Comparison of ENCODE assay signal across 20 cellular contexts in the genomic region with DNA sequence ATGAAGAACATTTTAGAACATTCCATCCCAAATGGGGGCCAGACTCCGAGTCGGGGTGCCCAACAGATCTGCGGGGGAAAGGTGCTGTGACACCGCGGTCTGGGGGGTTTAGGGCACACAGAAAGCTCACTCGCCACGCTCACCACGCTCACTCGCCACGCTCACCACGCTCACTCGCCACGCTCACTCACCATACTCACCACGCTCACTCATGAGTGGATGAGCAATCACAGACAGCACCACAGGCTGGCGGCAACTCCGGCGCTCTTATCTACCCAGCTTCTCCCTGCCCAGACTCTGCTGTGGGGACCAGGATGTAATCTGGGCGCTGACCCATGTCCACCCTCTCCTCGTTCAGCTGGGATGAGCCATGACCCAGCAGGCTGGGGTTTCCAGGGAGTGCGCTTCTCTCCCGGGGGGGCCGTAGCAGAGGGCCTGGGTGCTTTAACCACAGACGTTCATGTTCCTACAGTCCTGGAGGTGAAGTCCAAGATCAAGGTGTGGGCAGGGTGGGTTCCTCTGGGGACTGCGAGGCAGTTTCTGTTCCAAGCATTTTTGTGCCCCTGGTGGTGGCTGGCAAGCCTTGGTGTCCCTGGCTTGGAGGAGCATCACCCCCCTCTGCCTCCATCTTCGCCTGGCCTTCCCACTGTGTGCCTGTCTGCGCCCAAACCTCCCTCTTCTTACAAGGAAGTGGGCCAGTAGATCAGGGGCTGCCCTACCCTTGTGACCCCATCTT.
DNase-seq lines count a peak whose midpoint lies in the region; ATAC-seq and TF ChIP-seq lines count a peak whose summit lies in the region.
"Had no signal": no experiment of that assay in that cellular context is flagged by ENCODE, and none has a peak within 500 bp of the region (broad histone marks: within the 10 kb centered on the region; RNA-seq: fewer than 3 reads in every experiment).

No MANE protein-coding gene starts in this region.

- peaks cover 19% of the 10 kb centered on the region for H3K4me1 ChIP-seq in BE2C
- H3K4me1 ChIP-seq in MM.1S (ENCODE audit: low read length): no peaks in the 10 kb centered on the region

- H3K9me3 ChIP-seq in BE2C (no peaks in the 10 kb centered on the region), MM.1S (replicated peaks; ENCODE audit: insufficient read depth, low read length) (no peaks in the 10 kb centered on the region)

- no peaks in the 10 kb centered on the region for H3K9me2 ChIP-seq in MM.1S (replicated peaks; ENCODE audit: insufficient read depth, low read length)

- no peak overlapping the region for H3K27ac Mint-ChIP-seq in glutamatergic neuron (ENCODE audit: unreplicated experiment)
- peak overlapping the region; percentile 80 for H3K27ac Mint-ChIP-seq in nephron progenitor cell

- DNase-seq in BE2C: peak; percentile 37
- DNase-seq in H7: peak; percentile 51
- peak; percentile 7 for DNase-seq in glutamatergic neuron
- no peak for DNase-seq in nephron progenitor cell
- no peak for DNase-seq in MM.1S
- DNase-seq in superior temporal gyrus (ENCODE audit: extremely low spot score): no peak
- DNase-seq: DND-41; KG1; MV-4-11; NCI-H1417; NCI-H187; NCI-H2107; NCI-H510A; NCI-H748 treated with DMSO at 0.1 percent for 48 hours; NK-92 treated with Interleukin-12 subunit alpha and Interleukin-12 subunit beta, amount 100 ng/mL, for 24 hours; SIG-M5 had no signal

- H3K4me2 ChIP-seq in MM.1S (ENCODE audit: low read depth, low read length): no peak overlapping the region

- H2AFZ ChIP-seq in MM.1S (ENCODE audit: low read length): no peak overlapping the region

- H3K27me3 ChIP-seq in BE2C (no peaks in the 10 kb centered on the region), H7 (ENCODE audit: control insufficient read depth, insufficient read depth, low read length) (no peaks in the 10 kb centered on the region), MM.1S (replicated peaks; ENCODE audit: insufficient read depth, low read length) (peaks cover 99% of the 10 kb centered on the region)

- H3K27me3 Mint-ChIP-seq in glutamatergic neuron (ENCODE audit: unreplicated experiment) (peaks cover 6% of the 10 kb centered on the region), nephron progenitor cell (ENCODE audit: low read depth, poor library complexity) (peaks cover 11% of the 10 kb centered on the region)

- H3K36me3 Mint-ChIP-seq in glutamatergic neuron (ENCODE audit: unreplicated experiment) (peaks cover 5% of the 10 kb centered on the region), nephron progenitor cell (ENCODE audit: low read depth) (no peaks in the 10 kb centered on the region)

- H3K36me3 ChIP-seq in BE2C (no peaks in the 10 kb centered on the region), H7 (replicated peaks; ENCODE audit: control insufficient read depth, insufficient read depth, low read length) (no peaks in the 10 kb centered on the region), MM.1S (replicated peaks; ENCODE audit: insufficient read depth, low read length) (no peaks in the 10 kb centered on the region)

- H4K20me1 ChIP-seq in MM.1S (ENCODE audit: insufficient read depth, low read length): no peaks in the 10 kb centered on the region

- no peak for ATAC-seq in HG02884 (IDR thresholded peaks at IDR 0.05; ENCODE audit: unreplicated experiment)
- ATAC-seq in GM18858 (IDR thresholded peaks at IDR 0.05; ENCODE audit: unreplicated experiment): no peak

- H3K4me3 Mint-ChIP-seq in glutamatergic neuron (ENCODE audit: unreplicated experiment) (no peak overlapping the region), nephron progenitor cell (no peak overlapping the region)
- H3K4me3 Mint-ChIP-seq: H9 had no signal

- H3K9me3 Mint-ChIP-seq in glutamatergic neuron (ENCODE audit: unreplicated experiment) (peaks cover 9% of the 10 kb centered on the region), nephron progenitor cell (peaks cover 4% of the 10 kb centered on the region)

- H3K4me3 ChIP-seq in BE2C (ENCODE audit: low read depth, low read length) (no peak overlapping the region), H7 (ENCODE audit: insufficient read depth, low read depth, low read length) (no peak overlapping the region), MM.1S (ENCODE audit: low read length) (no peak overlapping the region)

- no peak overlapping the region for H3K9ac ChIP-seq in MM.1S (ENCODE audit: low read length)

- H3K27ac ChIP-seq in MM.1S (ENCODE audit: low read length): no peak overlapping the region
- H3K27ac ChIP-seq: C4-2B had no signal

- no peaks in the 10 kb centered on the region for H3K79me2 ChIP-seq in MM.1S (ENCODE audit: low read length)

- TF ChIP-seq CTCF in BE2C (IDR thresholded peaks at IDR 0.05; ENCODE audit: low read depth, low read length) (no peak), glutamatergic neuron (IDR thresholded peaks at IDR 0.05; ENCODE audit: partially characterized antibody, unreplicated experiment) (no peak), nephron progenitor cell (IDR thresholded peaks at IDR 0.05) (no peak), MM.1S (IDR thresholded peaks at IDR 0.05; ENCODE audit: low read length) (no peak)

- H3K4me1 Mint-ChIP-seq in glutamatergic neuron (ENCODE audit: low read depth, unreplicated experiment): peaks cover 1% of the 10 kb centered on the region
- peaks cover 25% of the 10 kb centered on the region for H3K4me1 Mint-ChIP-seq in nephron progenitor cell

- H3F3A ChIP-seq in MM.1S (ENCODE audit: insufficient read depth, low read length): no peaks in the 10 kb centered on the region

Comparison
In these comparisons a context has a peak if more than half of its experiments do, and no peak if none do; other contexts are left out.
1. DNase-seq: peak in BE2C (single experiment), H7 (single experiment) and glutamatergic neuron (single experiment); none in nephron progenitor cell (single experiment), MM.1S (single experiment) and superior temporal gyrus (single experiment).